35 cellular contexts compared by ENCODE assay signal in genomic region chr2:70797502-70797901, GRCh38. TPM values are rescaled to one million over a fixed set of nuclear protein-coding genes. Genes with fewer than 3 reads are reported as not detected.
"Had no signal": no experiment of that assay in that cellular context is flagged by ENCODE, and none has a peak within 500 bp of the region (broad histone marks: within the 10 kb centered on the region; RNA-seq: fewer than 3 reads in every experiment).

No MANE protein-coding gene starts in this region.

- H3K4me3 Mint-ChIP-seq: activated CD4-positive, alpha-beta T cell treated with anti-CD3 and anti-CD28 coated beads, Interleukin-2, amount 10 ng/mL, durations not matched to agents 7 days and 5 days; activated CD8-positive, alpha-beta T cell treated with anti-CD3 and anti-CD28 coated beads, Interleukin-2, amount 10 ng/mL, durations not matched to agents 7 days and 5 days; activated naive CD4-positive, alpha-beta T cell treated with anti-CD3 and anti-CD28 coated beads, Interleukin-2, amount 50 U/mL, for 24 hours; activated naive CD8-positive, alpha-beta T cell treated with anti-CD3 and anti-CD28 coated beads, Interleukin-2, amount 10 ng/mL, durations not matched to agents 7 days and 5 days; activated T-cell treated with anti-CD3 and anti-CD28 coated beads, Interleukin-2, amount 50 U/mL, for 24 hours had no signal

- H3K36me3 Mint-ChIP-seq: activated naive CD4-positive, alpha-beta T cell treated with anti-CD3 and anti-CD28 coated beads, Interleukin-2, amount 50 U/mL, for 24 hours had no signal

- H3K27ac ChIP-seq: body of pancreas, breast epithelium, SJCRH30, SK-N-MC had no signal

- H3K4me1 Mint-ChIP-seq: activated CD4-positive, alpha-beta T cell treated with anti-CD3 and anti-CD28 coated beads, Interleukin-2, amount 10 ng/mL, durations not matched to agents 7 days and 5 days; activated naive CD4-positive, alpha-beta T cell treated with anti-CD3 and anti-CD28 coated beads, Interleukin-2, amount 50 U/mL, for 24 hours; activated naive CD8-positive, alpha-beta T cell treated with anti-CD3 and anti-CD28 coated beads, Interleukin-2, amount 10 ng/mL, durations not matched to agents 7 days and 5 days had no signal

- ATAC-seq: activated CD8-positive, alpha-beta T cell treated with anti-CD3 and anti-CD28 coated beads, Interleukin-2, amount 10 ng/mL, durations not matched to agents 7 days and 5 days; body of pancreas; Panc1 had no signal

- H3K27me3 ChIP-seq: body of pancreas, MG63 had no signal

- H3K27ac Mint-ChIP-seq: activated CD4-positive, alpha-beta T cell treated with anti-CD3 and anti-CD28 coated beads, Interleukin-2, amount 10 ng/mL, durations not matched to agents 7 days and 5 days; activated CD8-positive, alpha-beta T cell treated with anti-CD3 and anti-CD28 coated beads, Interleukin-2, amount 10 ng/mL, durations not matched to agents 7 days and 5 days; activated naive CD4-positive, alpha-beta T cell treated with anti-CD3 and anti-CD28 coated beads, Interleukin-2, amount 50 U/mL, for 24 hours; activated naive CD8-positive, alpha-beta T cell treated with anti-CD3 and anti-CD28 coated beads, Interleukin-2, amount 10 ng/mL, durations not matched to agents 7 days and 5 days; activated T-cell treated with anti-CD3 and anti-CD28 coated beads, Interleukin-2, amount 50 U/mL, for 24 hours; activated T-helper 2 cell treated with anti-CD3 and anti-CD28 coated beads, Interferon-gamma antibody, Interleukin-2, Interleukin-4, amounts not matched to agents 10 μg/mL and 5 μg/mL and 100 μg/mL, durations not matched to agents 14 hours and 24 hours and 36 hours had no signal

- H3K36me3 ChIP-seq: breast epithelium, MG63, SJCRH30 had no signal

- H3K4me3 ChIP-seq: body of pancreas, breast epithelium, MG63, SJCRH30, SK-N-MC had no signal

- DNase-seq: activated CD4-positive, alpha-beta T cell treated with anti-CD3 and anti-CD28 coated beads, Interleukin-2, amount 10 ng/mL, durations not matched to agents 7 days and 5 days; activated CD4-positive, alpha-beta T cell treated with anti-CD3 and anti-CD28 coated beads, Interleukin-2, amount 50 U/mL, for 48 hours; activated CD8-positive, alpha-beta T cell treated with anti-CD3 and anti-CD28 coated beads, Interleukin-2, amount 10 ng/mL, durations not matched to agents 7 days and 5 days; activated gamma-delta T cell; activated naive CD4-positive, alpha-beta T cell treated with Interleukin-2 at 50 U/mL for 16 hours; activated naive CD8-positive, alpha-beta T cell treated with anti-CD3 and anti-CD28 coated beads, Interleukin-2, amount 10 ng/mL, durations not matched to agents 7 days and 5 days; activated T-cell treated with anti-CD3 and anti-CD28 coated beads, Interleukin-2, amount 50 U/mL, for 24 hours; body of pancreas; Kasumi-1; KG1; MG63; NCI-H1105; NCI-H1417 treated with DMSO at 0.1 percent for 48 hours; NCI-H187 treated with DMSO at 0.1 percent for 48 hours; NCI-H2081; NCI-H2171 treated with DMSO at 0.1 percent for 48 hours; NCI-H226; NCI-H446 treated with DMSO at 0.1 percent for 48 hours; NCI-H524; NCI-H69; NCI-H82; SHP77; SJCRH30; T1000 had no signal

- FAIRE-seq: astrocyte, TTC549 had no signal

- H3K9me3 ChIP-seq: body of pancreas, breast epithelium, MG63 had no signal

- H3K4me1 ChIP-seq: breast epithelium, SJCRH30 had no signal

RNA-seq across cellular contexts. Expression of gene FIGLA, which starts 7.1 kb away (rescaled TPM):
- total RNA-seq: activated CD4-positive, alpha-beta T cell treated with anti-CD3 and anti-CD28 coated beads, Interleukin-2, amount 10 ng/mL, durations not matched to agents 7 days and 5 days; activated CD8-positive, alpha-beta T cell treated with anti-CD3 and anti-CD28 coated beads, Interleukin-2, amount 10 ng/mL, durations not matched to agents 7 days and 5 days; activated naive CD8-positive, alpha-beta T cell treated with anti-CD3 and anti-CD28 coated beads, Interleukin-2, amount 10 ng/mL, durations not matched to agents 7 days and 5 days; activated T-helper 2 cell treated with anti-CD3 and anti-CD28 coated beads, Interferon-gamma antibody, Interleukin-2, Interleukin-4, amounts not matched to agents 10 μg/mL and 5 μg/mL and 100 μg/mL, durations not matched to agents 14 hours and 24 hours and 36 hours; astrocyte; body of pancreas; breast epithelium; cardiac septum; RPMI7951; SJCRH30; T-helper 1 cell treated with Interleukin-12 subunit alpha and Interleukin-12 subunit beta and Interleukin-4 antibody, amounts not matched to agents 30 ng/mL and 1 ng/mL, for 36 hours; T-helper 2 cell treated with Interferon-gamma antibody and Interleukin-4, amounts not matched to agents 100 ng/mL and 5 ng/mL, for 36 hours had no signal

RNA-seq across cellular contexts. Expression of gene CLEC4F, which starts 22.9 kb away (rescaled TPM):
- total RNA-seq: activated CD4-positive, alpha-beta T cell treated with anti-CD3 and anti-CD28 coated beads, Interleukin-2, amount 10 ng/mL, durations not matched to agents 7 days and 5 days; activated CD8-positive, alpha-beta T cell treated with anti-CD3 and anti-CD28 coated beads, Interleukin-2, amount 10 ng/mL, durations not matched to agents 7 days and 5 days; activated naive CD8-positive, alpha-beta T cell treated with anti-CD3 and anti-CD28 coated beads, Interleukin-2, amount 10 ng/mL, durations not matched to agents 7 days and 5 days; astrocyte; RPMI7951; SJCRH30; T-helper 2 cell treated with Interferon-gamma antibody and Interleukin-4, amounts not matched to agents 100 ng/mL and 5 ng/mL, for 36 hours had no signal

RNA-seq across cellular contexts. Expression of gene ADD2, which starts 29.5 kb away (rescaled TPM):
- total RNA-seq: RPMI7951 had no signal

RNA-seq across cellular contexts. Expression of gene CD207, which starts 38.1 kb away (rescaled TPM):
- total RNA-seq: activated CD4-positive, alpha-beta T cell treated with anti-CD3 and anti-CD28 coated beads, Interleukin-2, amount 10 ng/mL, durations not matched to agents 7 days and 5 days; activated CD8-positive, alpha-beta T cell treated with anti-CD3 and anti-CD28 coated beads, Interleukin-2, amount 10 ng/mL, durations not matched to agents 7 days and 5 days; activated naive CD8-positive, alpha-beta T cell treated with anti-CD3 and anti-CD28 coated beads, Interleukin-2, amount 10 ng/mL, durations not matched to agents 7 days and 5 days; activated T-helper 2 cell treated with anti-CD3 and anti-CD28 coated beads, Interferon-gamma antibody, Interleukin-2, Interleukin-4, amounts not matched to agents 10 μg/mL and 5 μg/mL and 100 μg/mL, durations not matched to agents 14 hours and 24 hours and 36 hours; astrocyte; body of pancreas; RPMI7951; SJCRH30; T-helper 1 cell treated with Interleukin-12 subunit alpha and Interleukin-12 subunit beta and Interleukin-4 antibody, amounts not matched to agents 30 ng/mL and 1 ng/mL, for 36 hours; T-helper 2 cell treated with Interferon-gamma antibody and Interleukin-4, amounts not matched to agents 100 ng/mL and 5 ng/mL, for 36 hours had no signal
